Comparison of ENCODE assay signal across 1 cellular context in the genomic region with DNA sequence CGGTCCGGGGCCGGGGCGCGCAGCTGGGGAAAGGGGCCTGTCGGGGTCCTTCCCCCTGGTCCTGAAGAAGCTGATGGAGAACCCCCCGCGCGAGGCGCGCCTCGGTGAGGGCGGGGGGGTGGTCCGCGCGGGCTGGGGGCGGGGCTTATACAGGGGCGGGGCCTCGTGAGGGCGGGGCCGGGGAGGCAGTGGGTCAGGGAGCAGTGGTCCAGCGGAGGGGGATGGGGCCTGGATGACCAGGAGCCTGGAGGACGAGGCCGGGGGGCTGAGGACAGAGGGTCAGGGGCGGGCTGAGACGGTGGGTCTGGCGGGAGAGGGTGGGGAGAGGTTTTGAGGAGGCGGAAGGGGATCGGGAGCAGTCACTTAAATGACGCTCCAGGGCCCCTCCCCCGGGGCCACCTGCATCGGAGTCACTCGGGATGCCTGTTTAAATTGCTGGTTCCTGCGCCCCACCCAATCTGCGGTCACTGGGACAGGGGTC.
TF ChIP-seq lines count a peak whose summit lies in the region.

No MANE protein-coding gene starts in this region.

TF ChIP-seq in HepG2, 621 proteins besides CTCF, POLR2A, EP300 and RAD21 (continued from another document and continues in another):
- TF ChIP-seq, protein P1, sequence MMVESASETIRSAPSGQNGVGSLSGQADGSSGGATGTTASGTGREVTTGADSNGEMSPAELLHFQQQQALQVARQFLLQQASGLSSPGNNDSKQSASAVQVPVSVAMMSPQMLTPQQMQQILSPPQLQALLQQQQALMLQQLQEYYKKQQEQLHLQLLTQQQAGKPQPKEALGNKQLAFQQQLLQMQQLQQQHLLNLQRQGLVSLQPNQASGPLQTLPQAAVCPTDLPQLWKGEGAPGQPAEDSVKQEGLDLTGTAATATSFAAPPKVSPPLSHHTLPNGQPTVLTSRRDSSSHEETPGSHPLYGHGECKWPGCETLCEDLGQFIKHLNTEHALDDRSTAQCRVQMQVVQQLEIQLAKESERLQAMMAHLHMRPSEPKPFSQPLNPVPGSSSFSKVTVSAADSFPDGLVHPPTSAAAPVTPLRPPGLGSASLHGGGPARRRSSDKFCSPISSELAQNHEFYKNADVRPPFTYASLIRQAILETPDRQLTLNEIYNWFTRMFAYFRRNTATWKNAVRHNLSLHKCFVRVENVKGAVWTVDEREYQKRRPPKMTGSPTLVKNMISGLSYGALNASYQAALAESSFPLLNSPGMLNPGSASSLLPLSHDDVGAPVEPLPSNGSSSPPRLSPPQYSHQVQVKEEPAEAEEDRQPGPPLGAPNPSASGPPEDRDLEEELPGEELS (CRISPR knock-in tag; IDR thresholded peaks at IDR 0.05): no peak
- TF ChIP-seq SMAD1 (CRISPR knock-in tag; IDR thresholded peaks at IDR 0.05; ENCODE audit: borderline replicate concordance, low read depth): no peak
- TF ChIP-seq, protein P2, sequence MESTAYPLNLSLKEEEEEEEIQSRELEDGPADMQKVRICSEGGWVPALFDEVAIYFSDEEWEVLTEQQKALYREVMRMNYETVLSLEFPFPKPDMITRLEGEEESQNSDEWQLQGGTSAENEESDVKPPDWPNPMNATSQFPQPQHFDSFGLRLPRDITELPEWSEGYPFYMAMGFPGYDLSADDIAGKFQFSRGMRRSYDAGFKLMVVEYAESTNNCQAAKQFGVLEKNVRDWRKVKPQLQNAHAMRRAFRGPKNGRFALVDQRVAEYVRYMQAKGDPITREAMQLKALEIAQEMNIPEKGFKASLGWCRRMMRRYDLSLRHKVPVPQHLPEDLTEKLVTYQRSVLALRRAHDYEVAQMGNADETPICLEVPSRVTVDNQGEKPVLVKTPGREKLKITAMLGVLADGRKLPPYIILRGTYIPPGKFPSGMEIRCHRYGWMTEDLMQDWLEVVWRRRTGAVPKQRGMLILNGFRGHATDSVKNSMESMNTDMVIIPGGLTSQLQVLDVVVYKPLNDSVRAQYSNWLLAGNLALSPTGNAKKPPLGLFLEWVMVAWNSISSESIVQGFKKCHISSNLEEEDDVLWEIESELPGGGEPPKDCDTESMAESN (CRISPR knock-in tag; conservative IDR thresholded peaks at IDR 0.05): 0 out of 2 replicates have a peak, but pooled peaks have one; percentile 42
- TF ChIP-seq, protein P3, sequence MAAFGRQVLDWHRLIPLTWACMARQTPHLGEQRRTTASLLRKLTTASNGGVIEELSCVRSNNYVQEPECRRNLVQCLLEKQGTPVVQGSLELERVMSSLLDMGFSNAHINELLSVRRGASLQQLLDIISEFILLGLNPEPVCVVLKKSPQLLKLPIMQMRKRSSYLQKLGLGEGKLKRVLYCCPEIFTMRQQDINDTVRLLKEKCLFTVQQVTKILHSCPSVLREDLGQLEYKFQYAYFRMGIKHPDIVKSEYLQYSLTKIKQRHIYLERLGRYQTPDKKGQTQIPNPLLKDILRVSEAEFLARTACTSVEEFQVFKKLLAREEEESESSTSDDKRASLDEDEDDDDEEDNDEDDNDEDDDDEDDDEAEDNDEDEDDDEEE (CRISPR knock-in tag; IDR thresholded peaks at IDR 0.05): 0 out of 2 replicates have a peak, but pooled peaks have one; percentile 54
- no peak for TF ChIP-seq ZBTB20 (CRISPR knock-in tag; IDR thresholded peaks at IDR 0.05; ENCODE audit: borderline replicate concordance, low read depth)
- TF ChIP-seq CENPT (CRISPR knock-in tag; IDR thresholded peaks at IDR 0.05; ENCODE audit: low read depth): no peak
- no peak for TF ChIP-seq SMARCE1 (IDR thresholded peaks at IDR 0.05; ENCODE audit: borderline replicate concordance)
- TF ChIP-seq NFKB2 (CRISPR knock-in tag; IDR thresholded peaks at IDR 0.05; ENCODE audit: borderline replicate concordance): 0 out of 2 replicates have a peak, but pooled peaks have one; percentile 6
- TF ChIP-seq SRY (CRISPR knock-in tag; IDR thresholded peaks at IDR 0.05): 0 out of 2 replicates have a peak, but pooled peaks have one; percentile 8
- no peak for TF ChIP-seq ZNF530 (CRISPR knock-in tag; IDR thresholded peaks at IDR 0.05; ENCODE audit: low read depth)
- no peak for TF ChIP-seq ZNF749 (CRISPR knock-in tag; IDR thresholded peaks at IDR 0.05; ENCODE audit: borderline replicate concordance)
- no peak for TF ChIP-seq NONO (IDR thresholded peaks at IDR 0.05)
- TF ChIP-seq NONO (CRISPR knock-in tag; conservative IDR thresholded peaks at IDR 0.05): no peak
- TF ChIP-seq, protein P4, sequence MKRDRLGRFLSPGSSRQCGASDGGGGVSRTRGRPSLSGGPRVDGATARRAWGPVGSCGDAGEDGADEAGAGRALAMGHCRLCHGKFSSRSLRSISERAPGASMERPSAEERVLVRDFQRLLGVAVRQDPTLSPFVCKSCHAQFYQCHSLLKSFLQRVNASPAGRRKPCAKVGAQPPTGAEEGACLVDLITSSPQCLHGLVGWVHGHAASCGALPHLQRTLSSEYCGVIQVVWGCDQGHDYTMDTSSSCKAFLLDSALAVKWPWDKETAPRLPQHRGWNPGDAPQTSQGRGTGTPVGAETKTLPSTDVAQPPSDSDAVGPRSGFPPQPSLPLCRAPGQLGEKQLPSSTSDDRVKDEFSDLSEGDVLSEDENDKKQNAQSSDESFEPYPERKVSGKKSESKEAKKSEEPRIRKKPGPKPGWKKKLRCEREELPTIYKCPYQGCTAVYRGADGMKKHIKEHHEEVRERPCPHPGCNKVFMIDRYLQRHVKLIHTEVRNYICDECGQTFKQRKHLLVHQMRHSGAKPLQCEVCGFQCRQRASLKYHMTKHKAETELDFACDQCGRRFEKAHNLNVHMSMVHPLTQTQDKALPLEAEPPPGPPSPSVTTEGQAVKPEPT (CRISPR knock-in tag; IDR thresholded peaks at IDR 0.05; ENCODE audit: low read depth): no peak
- no peak for TF ChIP-seq ETV6 (CRISPR knock-in tag; conservative IDR thresholded peaks at IDR 0.05)
- TF ChIP-seq, protein P5, sequence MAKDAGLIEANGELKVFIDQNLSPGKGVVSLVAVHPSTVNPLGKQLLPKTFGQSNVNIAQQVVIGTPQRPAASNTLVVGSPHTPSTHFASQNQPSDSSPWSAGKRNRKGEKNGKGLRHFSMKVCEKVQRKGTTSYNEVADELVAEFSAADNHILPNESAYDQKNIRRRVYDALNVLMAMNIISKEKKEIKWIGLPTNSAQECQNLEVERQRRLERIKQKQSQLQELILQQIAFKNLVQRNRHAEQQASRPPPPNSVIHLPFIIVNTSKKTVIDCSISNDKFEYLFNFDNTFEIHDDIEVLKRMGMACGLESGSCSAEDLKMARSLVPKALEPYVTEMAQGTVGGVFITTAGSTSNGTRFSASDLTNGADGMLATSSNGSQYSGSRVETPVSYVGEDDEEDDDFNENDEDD (CRISPR knock-in tag; IDR thresholded peaks at IDR 0.05; ENCODE audit: borderline replicate concordance): no peak
- TF ChIP-seq, protein P6, sequence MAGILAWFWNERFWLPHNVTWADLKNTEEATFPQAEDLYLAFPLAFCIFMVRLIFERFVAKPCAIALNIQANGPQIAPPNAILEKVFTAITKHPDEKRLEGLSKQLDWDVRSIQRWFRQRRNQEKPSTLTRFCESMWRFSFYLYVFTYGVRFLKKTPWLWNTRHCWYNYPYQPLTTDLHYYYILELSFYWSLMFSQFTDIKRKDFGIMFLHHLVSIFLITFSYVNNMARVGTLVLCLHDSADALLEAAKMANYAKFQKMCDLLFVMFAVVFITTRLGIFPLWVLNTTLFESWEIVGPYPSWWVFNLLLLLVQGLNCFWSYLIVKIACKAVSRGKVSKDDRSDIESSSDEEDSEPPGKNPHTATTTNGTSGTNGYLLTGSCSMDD (CRISPR knock-in tag; IDR thresholded peaks at IDR 0.05): no peak
- TF ChIP-seq, protein P7, sequence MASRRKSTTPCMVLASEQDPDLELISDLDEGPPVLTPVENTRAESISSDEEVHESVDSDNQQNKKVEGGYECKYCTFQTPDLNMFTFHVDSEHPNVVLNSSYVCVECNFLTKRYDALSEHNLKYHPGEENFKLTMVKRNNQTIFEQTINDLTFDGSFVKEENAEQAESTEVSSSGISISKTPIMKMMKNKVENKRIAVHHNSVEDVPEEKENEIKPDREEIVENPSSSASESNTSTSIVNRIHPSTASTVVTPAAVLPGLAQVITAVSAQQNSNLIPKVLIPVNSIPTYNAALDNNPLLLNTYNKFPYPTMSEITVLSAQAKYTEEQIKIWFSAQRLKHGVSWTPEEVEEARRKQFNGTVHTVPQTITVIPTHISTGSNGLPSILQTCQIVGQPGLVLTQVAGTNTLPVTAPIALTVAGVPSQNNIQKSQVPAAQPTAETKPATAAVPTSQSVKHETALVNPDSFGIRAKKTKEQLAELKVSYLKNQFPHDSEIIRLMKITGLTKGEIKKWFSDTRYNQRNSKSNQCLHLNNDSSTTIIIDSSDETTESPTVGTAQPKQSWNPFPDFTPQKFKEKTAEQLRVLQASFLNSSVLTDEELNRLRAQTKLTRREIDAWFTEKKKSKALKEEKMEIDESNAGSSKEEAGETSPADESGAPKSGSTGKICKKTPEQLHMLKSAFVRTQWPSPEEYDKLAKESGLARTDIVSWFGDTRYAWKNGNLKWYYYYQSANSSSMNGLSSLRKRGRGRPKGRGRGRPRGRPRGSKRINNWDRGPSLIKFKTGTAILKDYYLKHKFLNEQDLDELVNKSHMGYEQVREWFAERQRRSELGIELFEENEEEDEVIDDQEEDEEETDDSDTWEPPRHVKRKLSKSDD (CRISPR knock-in tag; IDR thresholded peaks at IDR 0.05; ENCODE audit: low read depth): no peak
- TF ChIP-seq, protein P8, sequence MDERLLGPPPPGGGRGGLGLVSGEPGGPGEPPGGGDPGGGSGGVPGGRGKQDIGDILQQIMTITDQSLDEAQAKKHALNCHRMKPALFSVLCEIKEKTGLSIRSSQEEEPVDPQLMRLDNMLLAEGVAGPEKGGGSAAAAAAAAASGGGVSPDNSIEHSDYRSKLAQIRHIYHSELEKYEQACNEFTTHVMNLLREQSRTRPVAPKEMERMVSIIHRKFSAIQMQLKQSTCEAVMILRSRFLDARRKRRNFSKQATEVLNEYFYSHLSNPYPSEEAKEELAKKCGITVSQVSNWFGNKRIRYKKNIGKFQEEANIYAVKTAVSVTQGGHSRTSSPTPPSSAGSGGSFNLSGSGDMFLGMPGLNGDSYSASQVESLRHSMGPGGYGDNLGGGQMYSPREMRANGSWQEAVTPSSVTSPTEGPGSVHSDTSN (CRISPR knock-in tag; IDR thresholded peaks at IDR 0.05): no peak
- no peak for TF ChIP-seq REPIN1 (CRISPR knock-in tag; IDR thresholded peaks at IDR 0.05; ENCODE audit: borderline replicate concordance, low read depth)
- TF ChIP-seq, protein P9, sequence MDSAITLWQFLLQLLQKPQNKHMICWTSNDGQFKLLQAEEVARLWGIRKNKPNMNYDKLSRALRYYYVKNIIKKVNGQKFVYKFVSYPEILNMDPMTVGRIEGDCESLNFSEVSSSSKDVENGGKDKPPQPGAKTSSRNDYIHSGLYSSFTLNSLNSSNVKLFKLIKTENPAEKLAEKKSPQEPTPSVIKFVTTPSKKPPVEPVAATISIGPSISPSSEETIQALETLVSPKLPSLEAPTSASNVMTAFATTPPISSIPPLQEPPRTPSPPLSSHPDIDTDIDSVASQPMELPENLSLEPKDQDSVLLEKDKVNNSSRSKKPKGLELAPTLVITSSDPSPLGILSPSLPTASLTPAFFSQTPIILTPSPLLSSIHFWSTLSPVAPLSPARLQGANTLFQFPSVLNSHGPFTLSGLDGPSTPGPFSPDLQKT (CRISPR knock-in tag; IDR thresholded peaks at IDR 0.05; ENCODE audit: borderline replicate concordance): no peak
- TF ChIP-seq TAF15 (IDR thresholded peaks at IDR 0.05; ENCODE audit: low read depth, low read length, poor library complexity, severe bottlenecking): no peak
- TF ChIP-seq, protein P10, sequence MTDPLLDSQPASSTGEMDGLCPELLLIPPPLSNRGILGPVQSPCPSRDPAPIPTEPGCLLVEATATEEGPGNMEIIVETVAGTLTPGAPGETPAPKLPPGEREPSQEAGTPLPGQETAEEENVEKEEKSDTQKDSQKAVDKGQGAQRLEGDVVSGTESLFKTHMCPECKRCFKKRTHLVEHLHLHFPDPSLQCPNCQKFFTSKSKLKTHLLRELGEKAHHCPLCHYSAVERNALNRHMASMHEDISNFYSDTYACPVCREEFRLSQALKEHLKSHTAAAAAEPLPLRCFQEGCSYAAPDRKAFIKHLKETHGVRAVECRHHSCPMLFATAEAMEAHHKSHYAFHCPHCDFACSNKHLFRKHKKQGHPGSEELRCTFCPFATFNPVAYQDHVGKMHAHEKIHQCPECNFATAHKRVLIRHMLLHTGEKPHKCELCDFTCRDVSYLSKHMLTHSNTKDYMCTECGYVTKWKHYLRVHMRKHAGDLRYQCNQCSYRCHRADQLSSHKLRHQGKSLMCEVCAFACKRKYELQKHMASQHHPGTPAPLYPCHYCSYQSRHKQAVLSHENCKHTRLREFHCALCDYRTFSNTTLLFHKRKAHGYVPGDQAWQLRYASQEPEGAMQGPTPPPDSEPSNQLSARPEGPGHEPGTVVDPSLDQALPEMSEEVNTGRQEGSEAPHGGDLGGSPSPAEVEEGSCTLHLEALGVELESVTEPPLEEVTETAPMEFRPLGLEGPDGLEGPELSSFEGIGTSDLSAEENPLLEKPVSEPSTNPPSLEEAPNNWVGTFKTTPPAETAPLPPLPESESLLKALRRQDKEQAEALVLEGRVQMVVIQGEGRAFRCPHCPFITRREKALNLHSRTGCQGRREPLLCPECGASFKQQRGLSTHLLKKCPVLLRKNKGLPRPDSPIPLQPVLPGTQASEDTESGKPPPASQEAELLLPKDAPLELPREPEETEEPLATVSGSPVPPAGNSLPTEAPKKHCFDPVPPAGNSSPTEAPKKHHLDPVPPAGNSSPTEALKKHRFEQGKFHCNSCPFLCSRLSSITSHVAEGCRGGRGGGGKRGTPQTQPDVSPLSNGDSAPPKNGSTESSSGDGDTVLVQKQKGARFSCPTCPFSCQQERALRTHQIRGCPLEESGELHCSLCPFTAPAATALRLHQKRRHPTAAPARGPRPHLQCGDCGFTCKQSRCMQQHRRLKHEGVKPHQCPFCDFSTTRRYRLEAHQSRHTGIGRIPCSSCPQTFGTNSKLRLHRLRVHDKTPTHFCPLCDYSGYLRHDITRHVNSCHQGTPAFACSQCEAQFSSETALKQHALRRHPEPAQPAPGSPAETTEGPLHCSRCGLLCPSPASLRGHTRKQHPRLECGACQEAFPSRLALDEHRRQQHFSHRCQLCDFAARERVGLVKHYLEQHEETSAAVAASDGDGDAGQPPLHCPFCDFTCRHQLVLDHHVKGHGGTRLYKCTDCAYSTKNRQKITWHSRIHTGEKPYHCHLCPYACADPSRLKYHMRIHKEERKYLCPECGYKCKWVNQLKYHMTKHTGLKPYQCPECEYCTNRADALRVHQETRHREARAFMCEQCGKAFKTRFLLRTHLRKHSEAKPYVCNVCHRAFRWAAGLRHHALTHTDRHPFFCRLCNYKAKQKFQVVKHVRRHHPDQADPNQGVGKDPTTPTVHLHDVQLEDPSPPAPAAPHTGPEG (CRISPR knock-in tag; IDR thresholded peaks at IDR 0.05): no peak
- TF ChIP-seq, protein P11, sequence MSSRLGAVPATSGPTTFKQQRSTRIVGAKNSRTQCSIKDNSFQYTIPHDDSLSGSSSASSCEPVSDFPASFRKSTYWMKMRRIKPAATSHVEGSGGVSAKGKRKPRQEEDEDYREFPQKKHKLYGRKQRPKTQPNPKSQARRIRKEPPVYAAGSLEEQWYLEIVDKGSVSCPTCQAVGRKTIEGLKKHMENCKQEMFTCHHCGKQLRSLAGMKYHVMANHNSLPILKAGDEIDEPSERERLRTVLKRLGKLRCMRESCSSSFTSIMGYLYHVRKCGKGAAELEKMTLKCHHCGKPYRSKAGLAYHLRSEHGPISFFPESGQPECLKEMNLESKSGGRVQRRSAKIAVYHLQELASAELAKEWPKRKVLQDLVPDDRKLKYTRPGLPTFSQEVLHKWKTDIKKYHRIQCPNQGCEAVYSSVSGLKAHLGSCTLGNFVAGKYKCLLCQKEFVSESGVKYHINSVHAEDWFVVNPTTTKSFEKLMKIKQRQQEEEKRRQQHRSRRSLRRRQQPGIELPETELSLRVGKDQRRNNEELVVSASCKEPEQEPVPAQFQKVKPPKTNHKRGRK (CRISPR knock-in tag; IDR thresholded peaks at IDR 0.05): no peak
- no peak for TF ChIP-seq ZNF614 (CRISPR knock-in tag; IDR thresholded peaks at IDR 0.05; ENCODE audit: borderline replicate concordance)
- TF ChIP-seq ZNF460 (CRISPR knock-in tag; IDR thresholded peaks at IDR 0.05; ENCODE audit: borderline replicate concordance): no peak
